Comparison of ENCODE assay signal across 22 cellular contexts in the genomic region with DNA sequence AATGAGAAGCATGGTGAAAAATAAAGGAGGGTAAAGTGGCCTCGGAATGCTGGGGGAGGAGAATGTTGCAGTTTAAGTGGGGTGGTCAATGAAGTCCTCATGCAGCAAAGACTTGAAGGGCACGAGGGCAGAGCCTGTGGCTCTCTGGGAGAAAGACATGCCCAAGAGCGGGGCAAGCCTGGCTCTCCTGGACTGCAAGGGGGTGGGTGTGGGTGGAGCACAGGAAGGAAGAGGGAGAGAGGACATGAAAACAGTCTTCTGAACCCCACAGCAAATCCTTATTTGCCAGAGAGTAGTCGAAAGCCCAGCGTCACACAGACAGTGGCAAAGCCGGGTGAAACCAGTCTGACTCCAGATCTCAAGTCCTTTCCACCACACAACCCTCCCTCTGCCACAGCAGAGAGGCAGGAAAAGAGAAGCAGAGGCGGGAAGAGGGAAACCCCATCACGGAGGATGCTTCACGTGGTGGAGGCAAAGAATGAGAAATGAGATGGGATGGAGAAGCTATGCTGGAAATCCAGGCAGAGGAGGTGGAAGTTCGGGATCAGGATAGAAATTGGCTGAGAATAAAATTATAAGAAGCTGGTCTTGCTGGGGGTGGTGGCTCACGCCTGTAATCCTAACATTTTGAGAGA.
"Had no signal": no experiment of that assay in that cellular context is flagged by ENCODE, and none has a peak within 500 bp of the region (broad histone marks: within the 10 kb centered on the region; RNA-seq: fewer than 3 reads in every experiment).

No MANE protein-coding gene starts in this region.

- ATAC-seq: activated CD8-positive, alpha-beta T cell treated with anti-CD3 and anti-CD28 coated beads, Interleukin-2, amount 10 ng/mL, durations not matched to agents 7 days and 5 days; activated naive CD4-positive, alpha-beta T cell treated with anti-CD3 and anti-CD28 coated beads, Interleukin-2, amount 50 U/mL, for 72 hours; activated T-cell treated with anti-CD3 and anti-CD28 coated beads, Interleukin-2, amount 50 U/mL, for 72 hours; left cardiac atrium; pancreas; stimulated activated memory B cell treated with anti-CD40 and anti-IgM and Interleukin-4, amounts not matched to agents 10 μg/mL and 1 μg/mL and 100 μg/mL, for 72 hours; T-helper 17 cell had no signal

- H3K27ac Mint-ChIP-seq: activated CD4-positive, alpha-beta T cell treated with anti-CD3 and anti-CD28 coated beads, Interleukin-2, amount 10 ng/mL, durations not matched to agents 24 days and 14 days; activated CD8-positive, alpha-beta T cell treated with anti-CD3 and anti-CD28 coated beads, Interleukin-2, amount 10 ng/mL, durations not matched to agents 7 days and 5 days; activated T-cell treated with anti-CD3 and anti-CD28 coated beads, Interleukin-2, amount 50 U/mL, for 72 hours; stimulated activated memory B cell treated with anti-CD40 and anti-IgM and Interleukin-4, amounts not matched to agents 10 μg/mL and 1 μg/mL and 100 μg/mL, for 72 hours; T-helper 17 cell had no signal

- DNase-seq: activated CD4-positive, alpha-beta T cell treated with anti-CD3 and anti-CD28 coated beads, Interleukin-2, amount 10 ng/mL, durations not matched to agents 24 days and 14 days; activated CD4-positive, CD25-positive, alpha-beta regulatory T cell; activated CD8-positive, alpha-beta memory T cell treated with anti-CD3 and anti-CD28 coated beads, Interleukin-2, amount 50 U/mL, for 48 hours; activated CD8-positive, alpha-beta T cell treated with anti-CD3 and anti-CD28 coated beads, Interleukin-2, amount 10 ng/mL, durations not matched to agents 7 days and 5 days; activated gamma-delta T cell; activated T-cell treated with anti-CD3 and anti-CD28 coated beads, Interleukin-2, amount 50 U/mL, for 72 hours; amygdala; cerebellar nuclear complex; effector memory CD4-positive, alpha-beta T cell; left cardiac atrium; midbrain; pancreas; stimulated activated CD4-positive, alpha-beta T cell treated with anti-CD3 and anti-CD28 coated beads, Interleukin-12 subunit alpha, Interleukin-12 subunit beta, amount 100 ng/mL, for 4 hours; T-helper 17 cell; tibial artery had no signal

- H3K4me3 ChIP-seq: lung, pancreas, tibial artery had no signal

- H3K9me3 ChIP-seq: pancreas, tibial artery had no signal

- H3K36me3 ChIP-seq: pancreas had no signal

- H3K36me3 Mint-ChIP-seq: activated naive CD4-positive, alpha-beta T cell treated with anti-CD3 and anti-CD28 coated beads, Interleukin-2, amount 50 U/mL, for 72 hours had no signal

- H3K27ac ChIP-seq: epithelial cell of prostate, pancreas, tibial artery had no signal

- H3K4me1 Mint-ChIP-seq: stimulated activated memory B cell treated with anti-CD40 and anti-IgM and Interleukin-4, amounts not matched to agents 10 μg/mL and 1 μg/mL and 100 μg/mL, for 72 hours had no signal

- H3K9me3 Mint-ChIP-seq: activated naive CD4-positive, alpha-beta T cell treated with anti-CD3 and anti-CD28 coated beads, Interleukin-2, amount 50 U/mL, for 72 hours; activated T-cell treated with anti-CD3 and anti-CD28 coated beads, Interleukin-2, amount 50 U/mL, for 72 hours; brain had no signal

- H3K4me3 Mint-ChIP-seq: activated CD4-positive, alpha-beta T cell treated with anti-CD3 and anti-CD28 coated beads, Interleukin-2, amount 10 ng/mL, durations not matched to agents 24 days and 14 days; activated CD8-positive, alpha-beta T cell treated with anti-CD3 and anti-CD28 coated beads, Interleukin-2, amount 10 ng/mL, durations not matched to agents 7 days and 5 days; activated T-cell treated with anti-CD3 and anti-CD28 coated beads, Interleukin-2, amount 50 U/mL, for 72 hours; brain; stimulated activated memory B cell treated with anti-CD40 and anti-IgM and Interleukin-4, amounts not matched to agents 10 μg/mL and 1 μg/mL and 100 μg/mL, for 72 hours; T-helper 17 cell had no signal

- FAIRE-seq: frontal cortex, pancreas, TTC549 had no signal

- H3K27me3 ChIP-seq: pancreas, tibial artery had no signal

- H3K27me3 Mint-ChIP-seq: activated CD4-positive, alpha-beta T cell treated with anti-CD3 and anti-CD28 coated beads, Interleukin-2, amount 10 ng/mL, durations not matched to agents 24 days and 14 days; brain; stimulated activated memory B cell treated with anti-CD40 and anti-IgM and Interleukin-4, amounts not matched to agents 10 μg/mL and 1 μg/mL and 100 μg/mL, for 72 hours; T-helper 17 cell had no signal
